ENCODE assay signal across 8 cellular contexts in genomic region chr19:47035127-47035494, GRCh38. TPM values are rescaled to one million over a fixed set of nuclear protein-coding genes. Genes with fewer than 3 reads are reported as not detected.
DNase-seq lines count a peak whose midpoint lies in the region; ATAC-seq, FAIRE-seq and TF ChIP-seq lines count a peak whose summit lies in the region.

No MANE protein-coding gene starts in this region.

- no peaks in the 10 kb centered on the region for H3K79me2 ChIP-seq in GM12878 (ENCODE audit: control insufficient read depth, insufficient read depth, low read length)

- intact Hi-C loops in GM12878 (cut with micrococcal nuclease; ENCODE audit: unreplicated experiment): loop anchor here (10.0 kb wide), 1 partner anchor 210 kb away; no protein-coding TSS in a partner anchor

- 33% methylated on average over 9 of the region's 9 CpGs for WGBS in GM12878 (ENCODE audit: insufficient coverage, insufficient replicate concordance, low lambda C conversion rate, missing lambda C conversion rate)

- SMC1A ChIA-PET in GM12878 (lab: Charles Lee; ENCODE audit: uncharacterized antibody, unreplicated experiment): interaction anchor here (0.6 to 3.1 kb wide), 11 partner anchors 10 to 209 kb away, joined by 3 to 18 read pairs (median 4); partner anchors contain the start of gene AP2S1

- H3K27ac ChIP-seq in GM12878 (ENCODE audit: control insufficient read depth, insufficient read depth): no peak overlapping the region
- H3K27ac ChIP-seq in mucosa of rectum (ENCODE audit: low read depth in 2 of 2, low read length in 2 of 2): peak overlapping the region in 1 of 2 donors; percentile 78

- no peak for TF ChIP-seq RAD21 in GM12878 (IDR thresholded peaks at IDR 0.05; ENCODE audit: insufficient read depth, low read depth, low read length)

- no peak for TF ChIP-seq CTCF in GM12878 (IDR thresholded peaks at IDR 0.05 in 2 of 3, conservative IDR thresholded peaks at IDR 0.05 in 1 of 3; ENCODE audit: control insufficient read depth in 2 of 3, extremely low read depth in 1 of 3, insufficient read depth in 1 of 3, low read depth in 3 of 3, low read length in 3 of 3)

- no peaks in the 10 kb centered on the region; a peak in 1 of 4 replicates for H3K27me3 ChIP-seq in GM12878 (replicated peaks in 1 of 2; ENCODE audit: control insufficient read depth in 2 of 2, insufficient read depth in 2 of 2, low read length in 1 of 2)
- H3K27me3 ChIP-seq in mucosa of rectum (ENCODE audit: control insufficient read depth in 2 of 2, insufficient read depth in 2 of 2, low read length in 2 of 2): no peaks in the 10 kb centered on the region

- DNase-seq in NCI-H2171 treated with DMSO at 0.1 percent for 48 hours (lab: John Stamatoyannopoulos, UW) (peak; percentile 55), NCI-H2171 (lab: John Stamatoyannopoulos, UW) (no peak), NCI-H146 treated with DMSO at 0.1 percent for 48 hours (lab: John Stamatoyannopoulos, UW; ENCODE audit: unreplicated experiment) (peak; percentile 17), GM12878 (ENCODE audit: low read depth, low spot score) (no peak), NCI-H2107 (lab: John Stamatoyannopoulos, UW) (no peak), activated gamma-delta T cell (lab: John Stamatoyannopoulos, UW) (no peak), NCI-H345 (lab: John Stamatoyannopoulos, UW) (no peak)

- no peak overlapping the region for H3K9ac ChIP-seq in GM12878 (ENCODE audit: control insufficient read depth, insufficient read depth, low read length)
- peak overlapping the region; percentile 70 to 72 for H3K9ac ChIP-seq in mucosa of rectum (ENCODE audit: low read depth in 1 of 2, low read length in 2 of 2)

- H3K36me3 ChIP-seq in GM12878 (ENCODE audit: control insufficient read depth in 2 of 2, insufficient read depth in 2 of 2, low read length in 1 of 2) (no peaks in the 10 kb centered on the region), mucosa of rectum (ENCODE audit: control insufficient read depth in 2 of 2, insufficient read depth in 2 of 2, low read length in 2 of 2) (no peaks in the 10 kb centered on the region)

- CTCF ChIA-PET in GM12878 (lab: Yijun Ruan, JAX): interaction anchor here (0.6 to 4.8 kb wide), 17 partner anchors 9 to 709 kb away, joined by 3 to 67 read pairs (median 6); partner anchors contain the start of genes AP2S1, SAE1 and ZC3H4

- H4K20me1 ChIP-seq in GM12878 (ENCODE audit: control insufficient read depth, insufficient read depth): no peaks in the 10 kb centered on the region

- ATAC-seq in GM12878: peak; percentile 11; the same call in 2 of the 3 replicates

- H3K4me2 ChIP-seq in GM12878 (ENCODE audit: control insufficient read depth, insufficient read depth): peak overlapping the region; percentile 97

- peak overlapping the region; percentile 77; the same call in 1 of the 2 replicates for H3K4me3 ChIP-seq in GM12878
- peak overlapping the region; percentile 64 to 82 for H3K4me3 ChIP-seq in mucosa of rectum (ENCODE audit: low read length in 2 of 2)

- TF ChIP-seq EP300 in GM12878 (IDR thresholded peaks at IDR 0.05; ENCODE audit: borderline replicate concordance in 1 of 2, control insufficient read depth in 1 of 2, low read depth in 2 of 2, low read length in 2 of 2): no peak

- FAIRE-seq in GM12878 (lab: Jason Lieb, UNC): no peak

- in situ Hi-C loops in GM12878 (cut with MboI): no loop called here

- peak overlapping the region; percentile 77 for H2AFZ ChIP-seq in GM12878 (ENCODE audit: control insufficient read depth, low read depth, low read length)

- POLR2A ChIA-PET in GM12878 (lab: Charles Lee): interaction anchor here (0.6 to 2.5 kb wide), 3 partner anchors 13 to 96 kb away, joined by 3 to 10 read pairs (median 6); partner anchors contain the start of genes TMEM160 and ZC3H4

- no TSS peak for BruUV-seq in GM12878 (replicated peaks; lab: Mats Ljungman, UMichigan)

- RAD21 ChIA-PET in GM12878 (lab: Charles Lee; ENCODE audit: unreplicated experiment): interaction anchor here (0.8 to 2.5 kb wide), 8 partner anchors 9 to 152 kb away, joined by 3 to 15 read pairs (median 4); partner anchors contain the start of genes SAE1 and ZC3H4

- no peaks in the 10 kb centered on the region for H3K9me3 ChIP-seq in GM12878 (replicated peaks; ENCODE audit: control insufficient read depth, insufficient read depth, low read length)
- H3K9me3 ChIP-seq in mucosa of rectum (ENCODE audit: control insufficient read depth in 2 of 2, low read length in 2 of 2): no peaks in the 10 kb centered on the region

- H3K4me1 ChIP-seq in GM12878 (ENCODE audit: control insufficient read depth, insufficient read depth, low read length) (peaks cover 6% of the 10 kb centered on the region; the same call in 1 of the 2 replicates), mucosa of rectum (ENCODE audit: control insufficient read depth in 2 of 2, insufficient read depth in 2 of 2, low read length in 2 of 2) (peaks cover 5 to 10% of the 10 kb centered on the region in 2 donors)

- TF ChIP-seq POLR2A in GM12878 (IDR thresholded peaks at IDR 0.05; ENCODE audit: low read depth, low read length): no peak

TF ChIP-seq in GM12878, 131 proteins besides CTCF, POLR2A, EP300 and RAD21:
- TF ChIP-seq YY1 (IDR thresholded peaks at IDR 0.05; ENCODE audit: low read depth, low read length) (0 out of 2 replicates have a peak, but pooled peaks have one; percentile 22), CHD4 (IDR thresholded peaks at IDR 0.05) (no peak)

RNA-seq across cellular contexts. Expression of gene TMEM160, which starts 13.3 kb away (rescaled TPM):
- 1.7 and 2.8 TPM in 2 replicates for total RNA-seq in GM12878 (2013; cell fraction: nucleolus; rRNA removed)
- 77.3 and 83.3 TPM in 2 replicates for total RNA-seq in GM12878 (2014; rRNA removed)
- 2.0 and 2.4 TPM in 2 replicates for total RNA-seq in GM12878 (2014; rRNA removed; fragmentation: Illumina TruSeq; extraction: Trizol)
- 61.8 and 63.4 TPM in 2 replicates for total RNA-seq in GM12878 (2021)
- polyA plus RNA-seq in GM12878 (2011; ENCODE audit: low read depth): 3.7 TPM
- polyA plus RNA-seq in GM12878 (2011; rRNA removed): 4.2 and 15.2 TPM in 2 replicates
- polyA plus RNA-seq in GM12878 (2011; cell fraction: cytosol; rRNA removed): 47.8 and 76.9 TPM in 2 replicates
- 28.3 and 29.1 TPM in 2 replicates for polyA plus RNA-seq in GM12878 (2011; cell fraction: nucleus; rRNA removed)
- 27.5 and 29.0 TPM in 2 replicates for polyA plus RNA-seq in GM12878 (2012)
- polyA plus RNA-seq in GM12878 (2014; fragmentation: Illumina TruSeq; extraction: Trizol): 0.21 TPM in 1 of 2 replicates, not detected in the other
- polyA plus RNA-seq in GM12878 (2014; fragmentation: Nextera tagmentation; extraction: Ambion mirVana): under 1 TPM in 1 of 2 experiments, not detected in 1; 0.71 TPM
- polyA plus RNA-seq in GM12878 (2014; rRNA removed): 78.5 and 94.8 TPM in 2 replicates
- 100 to 1,000 TPM; 138 to 147 TPM for polyA plus RNA-seq in GM12878 (2016; fragmentation: Nextera tagmentation; extraction: Ambion mirVana)
- 2.4 and 3.6 TPM in 2 replicates for polyA minus RNA-seq in GM12878 (2011; rRNA and poly(A)+ RNA removed)
- polyA minus RNA-seq in GM12878 (2011; cell fraction: cytosol; rRNA and poly(A)+ RNA removed): 8.8 and 9.9 TPM in 2 replicates
- polyA minus RNA-seq in GM12878 (2011; cell fraction: nucleus; rRNA and poly(A)+ RNA removed): 4.5 and 10.5 TPM in 2 replicates

RNA-seq across cellular contexts. Expression of gene NPAS1, which starts 15.5 kb away (rescaled TPM):
- total RNA-seq in GM12878 (2013; cell fraction: nucleolus; rRNA removed): 0.78 TPM in 1 of 2 replicates, not detected in the other
- total RNA-seq in GM12878 (2014; rRNA removed) (0.17 TPM in 1 of 2 replicates, not detected in the other), GM12878 (2014; rRNA removed; fragmentation: Illumina TruSeq; extraction: Trizol) (not detected in 2 replicates), GM12878 (2021) (0.45 and 0.72 TPM in 2 replicates)
- polyA plus RNA-seq in GM12878 (2011; ENCODE audit: low read depth): 0.28 TPM
- polyA plus RNA-seq in GM12878 (2011; rRNA removed) (0.14 TPM in 1 of 2 replicates, not detected in the other), GM12878 (2014; fragmentation: Illumina TruSeq; extraction: Trizol) (0.18 TPM in 1 of 2 replicates, not detected in the other), GM12878 (2014; fragmentation: Nextera tagmentation; extraction: Ambion mirVana) (not detected), GM12878 (2014; rRNA removed) (0.51 and 0.88 TPM in 2 replicates), GM12878 (2016; fragmentation: Nextera tagmentation; extraction: Ambion mirVana) (under 1 TPM; 0.28 to 0.49 TPM)
- polyA plus RNA-seq in GM12878 (2011; cell fraction: cytosol; rRNA removed): 0.42 and 1.7 TPM in 2 replicates
- polyA plus RNA-seq in GM12878 (2011; cell fraction: nucleus; rRNA removed): 0.96 and 1.0 TPM in 2 replicates
- 0.65 and 1.4 TPM in 2 replicates for polyA plus RNA-seq in GM12878 (2012)
- polyA minus RNA-seq in GM12878 (2011; rRNA and poly(A)+ RNA removed): 0.31 TPM in 1 of 2 replicates, not detected in the other
- polyA minus RNA-seq in GM12878 (2011; cell fraction: cytosol; rRNA and poly(A)+ RNA removed): not detected in 2 replicates
- not detected in 2 replicates for polyA minus RNA-seq in GM12878 (2011; cell fraction: nucleus; rRNA and poly(A)+ RNA removed)

Comparison
In these comparisons a context has a peak if more than half of its experiments do, and no peak if none do; other contexts are left out.
1. DNase-seq: peak in NCI-H2171 treated with DMSO at 0.1 percent for 48 hours (single experiment) and NCI-H146 treated with DMSO at 0.1 percent for 48 hours (single experiment); none in NCI-H2171 (single experiment), GM12878 (single experiment), NCI-H2107 (single experiment), activated gamma-delta T cell (single experiment) and NCI-H345 (single experiment).